1 cellular context compared by ENCODE assay signal in genomic region chr17:57532966-57533365, GRCh38.
TF ChIP-seq lines count a peak whose summit lies in the region.

No MANE protein-coding gene starts in this region.

TF ChIP-seq in H1, 55 proteins besides CTCF, POLR2A, EP300 and RAD21:
- no peak for TF ChIP-seq RFX5 (IDR thresholded peaks at IDR 0.05; ENCODE audit: borderline replicate concordance, low read depth, low read length)
- no peak for TF ChIP-seq KDM4A (IDR thresholded peaks at IDR 0.05; ENCODE audit: low read depth, low read length, severe bottlenecking)
- TF ChIP-seq USF2 (IDR thresholded peaks at IDR 0.05; ENCODE audit: low read length): no peak
- no peak for TF ChIP-seq PHF8 (conservative IDR thresholded peaks at IDR 0.05; ENCODE audit: low read depth, low read length)
- no peak for TF ChIP-seq RBBP5 (IDR thresholded peaks at IDR 0.05; ENCODE audit: borderline replicate concordance, low read depth, low read length)
- TF ChIP-seq SIX5 (IDR thresholded peaks at IDR 0.05; ENCODE audit: low read depth, low read length): no peak
- no peak for TF ChIP-seq CBX8 (IDR thresholded peaks at IDR 0.05; ENCODE audit: borderline replicate concordance, low read depth, low read length)
- no peak for TF ChIP-seq JUN (IDR thresholded peaks at IDR 0.05; ENCODE audit: low read depth, low read length)
- no peak for TF ChIP-seq TAF7 (optimal IDR thresholded peaks at IDR 0.05; ENCODE audit: borderline replicate concordance, low read depth, low read length)
